Comparison of ENCODE assay signal across 21 cellular contexts in genomic region chr3:128448491-128448890, GRCh38. TPM values are rescaled to one million over a fixed set of nuclear protein-coding genes. Genes with fewer than 3 reads are reported as not detected.
A peak's percentile ranks its signal among the peaks of the same experiment; 100 is the strongest.
DNase-seq lines count a peak whose midpoint lies in the region; ATAC-seq and TF ChIP-seq lines count a peak whose summit lies in the region.
"Had no signal": no experiment of that assay in that cellular context is flagged by ENCODE, and none has a peak within 500 bp of the region (broad histone marks: within the 10 kb centered on the region; RNA-seq: fewer than 3 reads in every experiment).

No MANE protein-coding gene starts in this region.

- H3K27ac Mint-ChIP-seq in activated naive CD4-positive, alpha-beta T cell treated with anti-CD3 and anti-CD28 coated beads, Interleukin-2, amount 10 ng/mL, durations not matched to agents 7 days and 5 days: peak overlapping the region; percentile 94
- H3K27ac Mint-ChIP-seq in T-helper 17 cell: no peak overlapping the region
- peak overlapping the region; percentile 3 for H3K27ac Mint-ChIP-seq in type B pancreatic cell

- peaks cover 31% of the 10 kb centered on the region for H3K36me3 Mint-ChIP-seq in activated naive CD4-positive, alpha-beta T cell treated with anti-CD3 and anti-CD28 coated beads, Interleukin-2, amount 10 ng/mL, durations not matched to agents 7 days and 5 days
- H3K36me3 Mint-ChIP-seq in T-helper 17 cell (ENCODE audit: low read depth) (peaks cover 8% of the 10 kb centered on the region), type B pancreatic cell (no peaks in the 10 kb centered on the region)

- no peak overlapping the region for H3K4me3 Mint-ChIP-seq in activated naive CD4-positive, alpha-beta T cell treated with anti-CD3 and anti-CD28 coated beads, Interleukin-2, amount 10 ng/mL, durations not matched to agents 7 days and 5 days
- peak overlapping the region; percentile 15 for H3K4me3 Mint-ChIP-seq in T-helper 17 cell
- no peak overlapping the region for H3K4me3 Mint-ChIP-seq in type B pancreatic cell

- no peaks in the 10 kb centered on the region for H3K36me3 ChIP-seq in right atrium auricular region

- no peaks in the 10 kb centered on the region for H3K27me3 ChIP-seq in right atrium auricular region
- H3K27me3 ChIP-seq: hepatocyte had no signal

- H3K9me3 Mint-ChIP-seq in activated naive CD4-positive, alpha-beta T cell treated with anti-CD3 and anti-CD28 coated beads, Interleukin-2, amount 10 ng/mL, durations not matched to agents 7 days and 5 days: peaks cover 57% of the 10 kb centered on the region
- H3K9me3 Mint-ChIP-seq in type B pancreatic cell: no peaks in the 10 kb centered on the region

- H3K4me3 ChIP-seq in right atrium auricular region: no peak overlapping the region
- H3K4me3 ChIP-seq: hepatocyte had no signal

- peaks cover 37% of the 10 kb centered on the region for H3K4me1 Mint-ChIP-seq in activated naive CD4-positive, alpha-beta T cell treated with anti-CD3 and anti-CD28 coated beads, Interleukin-2, amount 10 ng/mL, durations not matched to agents 7 days and 5 days
- H3K4me1 Mint-ChIP-seq in T-helper 17 cell (peaks cover 8% of the 10 kb centered on the region), type B pancreatic cell (ENCODE audit: unreplicated experiment) (peaks cover 7% of the 10 kb centered on the region)

- H3K27ac ChIP-seq in right atrium auricular region: no peak overlapping the region
- H3K27ac ChIP-seq: hepatocyte, KMS-11, parathyroid adenoma had no signal

- H3K9me3 ChIP-seq in T-helper 17 cell (ENCODE audit: control insufficient read depth, low read length, poor library complexity, severe bottlenecking): no peaks in the 10 kb centered on the region
- H3K9me3 ChIP-seq in right atrium auricular region: no peaks in the 10 kb centered on the region

- ATAC-seq in T-helper 17 cell: peak; percentile 33
- ATAC-seq: PC-3 had no signal

- CTCF ChIA-PET in activated naive CD4-positive, alpha-beta T cell treated with anti-CD3 and anti-CD28 coated beads, Interleukin-2, amount 10 ng/mL, durations not matched to agents 7 days and 5 days (lab: Charles Lee): interaction anchor here (1.2 to 3.6 kb wide), 2 partner anchors 8 to 22 kb away, joined by 3 to 9 read pairs; no protein-coding TSS in a partner anchor

- no peaks in the 10 kb centered on the region for H3K4me1 ChIP-seq in right atrium auricular region
- H3K4me1 ChIP-seq: parathyroid adenoma had no signal

- no peak for TF ChIP-seq CTCF in type B pancreatic cell (conservative IDR thresholded peaks at IDR 0.05)
- no peak for TF ChIP-seq CTCF in right atrium auricular region (IDR thresholded peaks at IDR 0.05)

- peak; percentile 49 for DNase-seq in activated naive CD4-positive, alpha-beta T cell treated with anti-CD3 and anti-CD28 coated beads, Interleukin-2, amount 10 ng/mL, durations not matched to agents 7 days and 5 days
- DNase-seq in activated naive CD4-positive, alpha-beta T cell treated with Interleukin-2 at 50 U/mL for 16 hours: no peak
- DNase-seq in T-helper 17 cell: no peak
- peak; percentile 45 for DNase-seq in central memory CD4-positive, alpha-beta T cell
- DNase-seq in type B pancreatic cell (ENCODE audit: extremely low spot score, unreplicated experiment): no peak
- no peak for DNase-seq in NCI-H128 (lab: John Stamatoyannopoulos, UW; ENCODE audit: unreplicated experiment)
- no peak for DNase-seq in right atrium auricular region (ENCODE audit: low spot score)
- no peak for DNase-seq in HCEC 1CT
- DNase-seq: aorta, islet precursor cell, NCI-H1092, NCI-H526 treated with DMSO at 0.1 percent for 48 hours, PC-3, substantia nigra, T1000 had no signal

- peaks cover 19% of the 10 kb centered on the region for H3K27me3 Mint-ChIP-seq in activated naive CD4-positive, alpha-beta T cell treated with anti-CD3 and anti-CD28 coated beads, Interleukin-2, amount 10 ng/mL, durations not matched to agents 7 days and 5 days
- H3K27me3 Mint-ChIP-seq in T-helper 17 cell: peaks cover 11% of the 10 kb centered on the region
- peaks cover 24% of the 10 kb centered on the region for H3K27me3 Mint-ChIP-seq in type B pancreatic cell

RNA-seq across cellular contexts. Expression of gene DNAJB8, which starts 18.2 kb away (rescaled TPM):
- not detected for total RNA-seq in T-helper 17 cell
- total RNA-seq in type B pancreatic cell (ENCODE audit: low replicate concordance): not detected in 2 replicates
- total RNA-seq in right atrium auricular region: not detected
- total RNA-seq: aorta, cerebellum, hepatocyte, lung microvascular endothelial cell, PC-3, skeletal muscle tissue had no signal

RNA-seq across cellular contexts. Expression of gene GATA2, which starts 44.5 kb away (rescaled TPM):
- total RNA-seq in T-helper 17 cell: 1 to 10 TPM; 4.0 to 9.7 TPM
- 14.1 and 23.9 TPM in 2 replicates for total RNA-seq in type B pancreatic cell (ENCODE audit: low replicate concordance)
- total RNA-seq in right atrium auricular region: 10 to 100 TPM; 17.7 to 26.1 TPM

Comparison
In these comparisons a context has a peak if more than half of its experiments do, and no peak if none do; other contexts are left out.
1. DNase-seq: peak in activated naive CD4-positive, alpha-beta T cell treated with anti-CD3 and anti-CD28 coated beads, Interleukin-2, amount 10 ng/mL, durations not matched to agents 7 days and 5 days (single experiment) and central memory CD4-positive, alpha-beta T cell (single experiment); none in activated naive CD4-positive, alpha-beta T cell treated with Interleukin-2 at 50 U/mL for 16 hours (single experiment), T-helper 17 cell (0 of 3), type B pancreatic cell (single experiment), NCI-H128 (single experiment), right atrium auricular region (single experiment) and HCEC 1CT (single experiment).